In the genomic region with DNA sequence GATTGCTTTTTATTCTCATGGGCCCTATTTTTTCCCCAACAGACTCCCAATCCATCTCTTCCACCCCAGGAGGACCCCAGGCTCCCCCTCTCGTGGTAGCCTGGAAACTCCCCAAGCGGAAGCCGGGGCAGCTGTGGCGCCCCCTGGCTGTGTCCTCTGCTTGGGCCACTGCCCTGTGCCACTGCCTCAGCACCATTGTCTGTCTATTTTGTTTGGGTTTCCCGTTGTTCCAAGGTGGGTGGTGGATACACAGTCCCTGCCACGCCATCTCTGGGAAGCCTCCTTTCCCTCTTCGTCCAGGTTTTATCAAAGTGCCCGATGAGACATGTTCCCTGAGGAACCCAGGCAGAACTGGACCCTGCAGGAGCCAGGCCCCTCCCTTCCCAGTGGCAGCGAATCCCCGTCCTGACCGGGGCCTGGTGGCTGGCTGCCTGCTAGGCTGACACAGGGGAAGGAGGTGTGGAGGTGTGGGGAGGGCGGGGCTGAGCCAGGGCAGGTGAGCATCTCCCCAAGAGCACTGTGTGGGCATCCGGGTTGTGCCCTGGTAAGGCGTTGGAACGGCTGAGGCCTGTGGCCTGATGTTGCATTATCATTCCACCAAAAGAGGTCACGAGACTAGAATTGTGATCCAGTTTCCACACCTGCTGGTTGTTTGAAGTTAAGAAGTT, we compare ENCODE assay signal across 18 cellular contexts.
"Had no signal": no experiment of that assay in that cellular context is flagged by ENCODE, and none has a peak within 500 bp of the region (broad histone marks: within the 10 kb centered on the region; RNA-seq: fewer than 3 reads in every experiment).

No MANE protein-coding gene starts in this region.

- H3K4me3 ChIP-seq: left lung, upper lobe of right lung had no signal

- H3K9me3 ChIP-seq: upper lobe of right lung had no signal

- H3K9me3 Mint-ChIP-seq: activated CD4-positive, alpha-beta memory T cell treated with anti-CD3 and anti-CD28 coated beads for 36 hours had no signal

- ATAC-seq: activated naive CD4-positive, alpha-beta T cell treated with anti-CD3 and anti-CD28 coated beads, Interleukin-2, amount 50 U/mL, for 72 hours; activated T-cell treated with anti-CD3 and anti-CD28 coated beads, Interleukin-2, amount 50 U/mL, for 4 hours; left lung; natural killer cell; T-helper 17 cell; upper lobe of right lung had no signal

- H3K36me3 Mint-ChIP-seq: activated CD4-positive, alpha-beta memory T cell treated with anti-CD3 and anti-CD28 coated beads for 36 hours; activated naive CD4-positive, alpha-beta T cell treated with anti-CD3 and anti-CD28 coated beads, Interleukin-2, amount 50 U/mL, for 72 hours; memory B cell; natural killer cell had no signal

- H3K4me1 ChIP-seq: left lung, upper lobe of right lung had no signal

- H3K27ac Mint-ChIP-seq: activated CD4-positive, alpha-beta memory T cell treated with anti-CD3 and anti-CD28 coated beads for 36 hours; activated naive CD4-positive, alpha-beta T cell treated with anti-CD3 and anti-CD28 coated beads, Interleukin-2, amount 50 U/mL, for 72 hours; brain; memory B cell; natural killer cell; stimulated activated naive CD8-positive, alpha-beta T cell treated with anti-CD3 and anti-CD28 coated beads, Interleukin-15, Interleukin-2, amounts not matched to agents 100 ng/mL and 50 ng/mL, for 24 hours; T-helper 17 cell had no signal

- DNase-seq: activated CD4-positive, alpha-beta memory T cell treated with anti-CD3 and anti-CD28 coated beads for 36 hours; activated CD4-positive, alpha-beta T cell treated with anti-CD3 and anti-CD28 coated beads for 1 hour; activated effector memory CD4-positive, alpha-beta T cell treated with anti-CD3 and anti-CD28 coated beads, Interleukin-2, amount 50 U/mL, for 16 hours; activated T-cell treated with anti-CD3 and anti-CD28 coated beads, Interleukin-2, amount 50 U/mL, for 4 hours; amniotic stem cell; cerebellar nuclear complex; left lung; natural killer cell; stimulated activated CD4-positive, alpha-beta T cell treated with anti-CD3 and anti-CD28 coated beads, Interleukin-15, amount 100 ng/mL, for 24 hours; stimulated activated CD4-positive, alpha-beta T cell treated with anti-CD3 and anti-CD28 coated beads, Interleukin-4, amount 100 ng/mL, for 24 hours; T-helper 17 cell; upper lobe of right lung had no signal

- H3K4me1 Mint-ChIP-seq: memory B cell, natural killer cell, T-helper 17 cell had no signal

- FAIRE-seq: islet of Langerhans, TTC549 had no signal

- H3K4me3 Mint-ChIP-seq: activated CD4-positive, alpha-beta memory T cell treated with anti-CD3 and anti-CD28 coated beads for 36 hours; activated T-cell treated with anti-CD3 and anti-CD28 coated beads, Interleukin-2, amount 50 U/mL, for 4 hours; brain; memory B cell; natural killer cell; stimulated activated naive CD8-positive, alpha-beta T cell treated with anti-CD3 and anti-CD28 coated beads, Interleukin-15, Interleukin-2, amounts not matched to agents 100 ng/mL and 50 ng/mL, for 24 hours; T-helper 17 cell had no signal

- H3K27ac ChIP-seq: left lung, upper lobe of right lung had no signal
